13 cellular contexts compared by ENCODE assay signal in genomic region chr4:75490155-75490554, GRCh38. TPM values are rescaled to one million over a fixed set of nuclear protein-coding genes. Genes with fewer than 3 reads are reported as not detected.
DNase-seq lines count a peak whose midpoint lies in the region; ATAC-seq and TF ChIP-seq lines count a peak whose summit lies in the region.
"Had no signal": no experiment of that assay in that cellular context is flagged by ENCODE, and none has a peak within 500 bp of the region (broad histone marks: within the 10 kb centered on the region; RNA-seq: fewer than 3 reads in every experiment).

No MANE protein-coding gene starts in this region.

- H3K23me2 ChIP-seq in H9 (ENCODE audit: insufficient read length, low read depth, low read length, poor library complexity, severe bottlenecking): no peaks in the 10 kb centered on the region

- no peak overlapping the region for H2BK15ac ChIP-seq in H9 (ENCODE audit: low read depth, low read length)

- no peak overlapping the region for H3T11ph ChIP-seq in H9 (ENCODE audit: low read length)

- H3K9me2 ChIP-seq in OCI-LY7 (ENCODE audit: insufficient read depth, low read length): no peaks in the 10 kb centered on the region

- DNase-seq in NCI-H2029 (lab: John Stamatoyannopoulos, UW) (peak; percentile 25), NCI-H2029 treated with DMSO at 0.1 percent for 48 hours (lab: John Stamatoyannopoulos, UW) (no peak), OCI-LY7 (ENCODE audit: low spot score) (peak; percentile 13), erythroblast (lab: John Stamatoyannopoulos, UW) (peak; percentile 4 to 22), prostate gland (ENCODE audit: low spot score) (no peak), amygdala (lab: John Stamatoyannopoulos, UW) (no peak), H9 (no peak)
- DNase-seq: activated effector memory CD4-positive, alpha-beta T cell treated with anti-CD3 and anti-CD28 coated beads, Interleukin-2, amount 50 U/mL, for 16 hours; head of caudate nucleus had no signal

- no peak overlapping the region for H4K8ac ChIP-seq in H9 (replicated peaks; ENCODE audit: insufficient read length, low read depth, low read length)

- H3K56ac ChIP-seq in H9 (ENCODE audit: insufficient read length, low read depth, low read length): no peak overlapping the region

- H3K4me1 Mint-ChIP-seq in H9: peaks cover 6% of the 10 kb centered on the region in 2 experiments

- intact Hi-C loops in OCI-LY7 (cut with micrococcal nuclease; ENCODE audit: unreplicated experiment) (no loop called here), prostate gland (cut with DNase I) (loop anchor here (5.0 to 10.0 kb wide), 2 partner anchors 558 to 615 kb away; partner anchors contain the start of gene PARM1)

- H3K4me2 ChIP-seq in OCI-LY7 (ENCODE audit: low read length) (no peak overlapping the region), H9 (ENCODE audit: insufficient read depth, insufficient read length, low read length) (no peak overlapping the region)
- H3K4me2 ChIP-seq: BLaER1 treated with 17β-estradiol and CSF1 and Interleukin-3, amounts not matched to agents 10 nM and 100 nM had no signal

- H2AK5ac ChIP-seq in H9 (ENCODE audit: insufficient read length, low read length): no peak overlapping the region

- H3K4me3 Mint-ChIP-seq in H9: no peak overlapping the region

- POLR2A ChIA-PET in OCI-LY7 (lab: Charles Lee): interaction anchor here (1.4 kb wide), 1 partner anchor 9 kb away, joined by 4 read pairs; no protein-coding TSS in a partner anchor

- H4K20me1 ChIP-seq in OCI-LY7 (ENCODE audit: insufficient read depth, low read length) (no peaks in the 10 kb centered on the region), H9 (ENCODE audit: control insufficient read depth, insufficient read depth, insufficient read length) (no peaks in the 10 kb centered on the region)

- peaks cover 3% of the 10 kb centered on the region; the same call in 1 of the 2 replicates for H3K79me2 ChIP-seq in OCI-LY7 (ENCODE audit: insufficient read depth, low read depth, low read length)
- no peaks in the 10 kb centered on the region for H3K79me2 ChIP-seq in H9 (ENCODE audit: insufficient read depth, low read length)

- peaks cover 84% of the 10 kb centered on the region for H3K36me3 ChIP-seq in OCI-LY7 (ENCODE audit: insufficient read depth, low read length)
- H3K36me3 ChIP-seq in prostate gland: no peaks in the 10 kb centered on the region

- peaks cover 0 to 37% (median 19%) of the 10 kb centered on the region in 3 experiments; a peak in 5 of 7 replicates for H3K36me3 Mint-ChIP-seq in H9 (ENCODE audit: insufficient read depth in 1 of 3, low read depth in 3 of 3)

- H3K4me3 ChIP-seq in OCI-LY7 (ENCODE audit: low read depth, low read length, poor library complexity, severe bottlenecking): no peak overlapping the region
- H3K4me3 ChIP-seq in prostate gland: no peak overlapping the region
- H3K4me3 ChIP-seq: BLaER1 treated with 17β-estradiol and CSF1 and Interleukin-3, amounts not matched to agents 10 nM and 100 nM; SK-N-MC had no signal

- H2AFZ ChIP-seq in OCI-LY7 (ENCODE audit: low read length) (no peak overlapping the region), H9 (ENCODE audit: low read length) (no peak overlapping the region)

- TF ChIP-seq CTCF in OCI-LY7 (conservative IDR thresholded peaks at IDR 0.05; ENCODE audit: low read length) (peak; percentile 57; the same call in 1 of the 2 replicates), prostate gland (IDR thresholded peaks at IDR 0.05) (peak in 3 of 4 experiments; percentile 33 to 58 (median 37)), H9 (conservative IDR thresholded peaks at IDR 0.05) (no peak; the same call in 2 of the 3 replicates)

- H3K4ac ChIP-seq in H9 (ENCODE audit: low read depth, low read length): no peak overlapping the region

- no peak overlapping the region for H2BK20ac ChIP-seq in H9 (ENCODE audit: low read depth, low read length, poor library complexity, severe bottlenecking)

- H2BK5ac ChIP-seq in H9 (ENCODE audit: insufficient read length, low read length): no peak overlapping the region

- H3K14ac ChIP-seq in H9 (ENCODE audit: insufficient read depth, low read length): no peak overlapping the region

- TF ChIP-seq POLR2A in erythroblast (IDR thresholded peaks at IDR 0.05; ENCODE audit: low read length): no peak
- TF ChIP-seq POLR2A in prostate gland (IDR thresholded peaks at IDR 0.05): no peak

- H3K4me1 ChIP-seq in OCI-LY7 (ENCODE audit: insufficient read depth, low read length, poor library complexity, severe bottlenecking) (no peaks in the 10 kb centered on the region), prostate gland (replicated peaks) (no peaks in the 10 kb centered on the region), H9 (ENCODE audit: insufficient read depth, low read length) (peaks cover 3% of the 10 kb centered on the region)

- H3K9ac ChIP-seq in H9 (ENCODE audit: extremely low read depth, insufficient read length, low read length): no peak overlapping the region
- H3K9ac ChIP-seq: BLaER1 treated with 17β-estradiol and CSF1 and Interleukin-3, amounts not matched to agents 10 nM and 100 nM had no signal

- H3K27me3 ChIP-seq in prostate gland (replicated peaks; ENCODE audit: insufficient read depth) (no peaks in the 10 kb centered on the region), H9 (ENCODE audit: insufficient read depth, low read length) (no peaks in the 10 kb centered on the region)
- H3K27me3 ChIP-seq: BLaER1 treated with 17β-estradiol and CSF1 and Interleukin-3, amounts not matched to agents 10 nM and 100 nM had no signal

- no peaks in the 10 kb centered on the region for H3K9me3 ChIP-seq in OCI-LY7 (ENCODE audit: low read length)
- H3K9me3 ChIP-seq in prostate gland: no peaks in the 10 kb centered on the region
- no peaks in the 10 kb centered on the region for H3K9me3 ChIP-seq in H9 (ENCODE audit: control insufficient read depth, low read depth, low read length)
- H3K9me3 ChIP-seq: BLaER1 treated with 17β-estradiol and CSF1 and Interleukin-3, amounts not matched to agents 10 nM and 100 nM had no signal

- no peak for ATAC-seq in HG02759 (IDR thresholded peaks at IDR 0.05; ENCODE audit: unreplicated experiment)

- no peak overlapping the region for H2BK12ac ChIP-seq in H9 (ENCODE audit: insufficient read length, low read depth, low read length)

- no peak overlapping the region for H3K23ac ChIP-seq in H9 (ENCODE audit: insufficient read length, low read depth, low read length)

- H3K79me1 ChIP-seq in H9 (ENCODE audit: insufficient read depth, low read depth, low read length, poor library complexity, severe bottlenecking): no peaks in the 10 kb centered on the region

- no peaks in the 10 kb centered on the region for H3K9me3 Mint-ChIP-seq in H9

- H3K27ac Mint-ChIP-seq in H9: no peak overlapping the region

- BruUV-seq in OCI-LY7 (replicated peaks; lab: Mats Ljungman, UMichigan): no TSS peak

- H3K18ac ChIP-seq in H9 (ENCODE audit: insufficient read length, low read depth, low read length): no peak overlapping the region

- WGBS in prostate gland: 40% methylated on average over 2 of the region's 2 CpGs
- no CpG with 5 or more reads among the region's 2 CpGs for WGBS in H9 (ENCODE audit: extremely low coverage, insufficient read length, low lambda C conversion rate)

- no peak overlapping the region for H4K5ac ChIP-seq in H9 (ENCODE audit: insufficient read length, low read depth, low read length)

- H3K27me3 Mint-ChIP-seq in H9 (ENCODE audit: low read depth): no peaks in the 10 kb centered on the region

- H2BK120ac ChIP-seq in H9 (ENCODE audit: low read depth, low read length, poor library complexity, severe bottlenecking): no peak overlapping the region

- CTCF ChIA-PET in OCI-LY7 (lab: Charles Lee; ENCODE audit: unreplicated experiment): no interaction called here

- H3K27ac ChIP-seq in OCI-LY7 (ENCODE audit: low read depth, low read length, poor library complexity, severe bottlenecking) (no peak overlapping the region), prostate gland (no peak overlapping the region), H9 (ENCODE audit: insufficient read length, low read depth, low read length) (no peak overlapping the region)
- H3K27ac ChIP-seq: BLaER1 treated with 17β-estradiol and CSF1 and Interleukin-3, amounts not matched to agents 10 nM and 100 nM; HL-60; SK-N-MC had no signal

- H4K91ac ChIP-seq in H9 (ENCODE audit: insufficient read length, low read depth, low read length): no peak overlapping the region

RNA-seq across cellular contexts. Expression of gene RCHY1, which starts 24.0 kb away (rescaled TPM):
- total RNA-seq in OCI-LY7 (2014; rRNA removed; shearing (Covaris generic)): 7.7 and 9.2 TPM in 2 replicates
- total RNA-seq in OCI-LY7 (2022): 25.5 and 29.4 TPM in 2 replicates
- 10 to 100 TPM; 18.7 to 23.3 TPM for total RNA-seq in prostate gland
- 47.7 and 47.9 TPM in 2 replicates for total RNA-seq in H9 (2021)

RNA-seq across cellular contexts. Expression of gene THAP6, which starts 24.1 kb away (rescaled TPM):
- 15.9 and 17.2 TPM in 2 replicates for total RNA-seq in OCI-LY7 (2014; rRNA removed; shearing (Covaris generic))
- total RNA-seq in OCI-LY7 (2022): 27.3 and 30.6 TPM in 2 replicates
- total RNA-seq in prostate gland: 10 to 100 TPM; 20.7 to 24.1 TPM
- 11.0 and 11.7 TPM in 2 replicates for total RNA-seq in H9 (2021)

Comparison
In these comparisons a context has a peak if more than half of its experiments do, and no peak if none do; other contexts are left out.
1. DNase-seq: peak in NCI-H2029 (single experiment), OCI-LY7 (single experiment) and erythroblast (2 of 2); none in NCI-H2029 treated with DMSO at 0.1 percent for 48 hours (single experiment), prostate gland (single experiment), amygdala (0 of 56) and H9 (single experiment).